Comparison of ENCODE assay signal across 1 cellular context in genomic region chr14:49768301-49769121, GRCh38.
A peak's percentile ranks its signal among the peaks of the same experiment; 100 is the strongest.
TF ChIP-seq lines count a peak whose summit lies in the region.

No MANE protein-coding gene starts in this region.

TF ChIP-seq in HepG2, 621 proteins besides CTCF, POLR2A, EP300 and RAD21 (continued from another document and continues in another):
- no peak for TF ChIP-seq ZFP36 (IDR thresholded peaks at IDR 0.05; ENCODE audit: borderline replicate concordance, low read depth, low read length, partially characterized antibody)
- TF ChIP-seq ZNF652 (CRISPR knock-in tag; IDR thresholded peaks at IDR 0.05; ENCODE audit: borderline replicate concordance, low read depth) = no peak
- no peak for TF ChIP-seq ZXDC (CRISPR knock-in tag; IDR thresholded peaks at IDR 0.05)
- TF ChIP-seq JUN (CRISPR knock-in tag; IDR thresholded peaks at IDR 0.05) = no peak
- no peak for TF ChIP-seq ZNF530 (CRISPR knock-in tag; IDR thresholded peaks at IDR 0.05; ENCODE audit: low read depth)
- TF ChIP-seq NR0B2 (CRISPR knock-in tag; IDR thresholded peaks at IDR 0.05) = no peak
- TF ChIP-seq ZBTB7A (CRISPR knock-in tag; IDR thresholded peaks at IDR 0.05) = no peak
- no peak for TF ChIP-seq NAIF1 (CRISPR knock-in tag; IDR thresholded peaks at IDR 0.05; ENCODE audit: borderline replicate concordance)
- no peak for TF ChIP-seq ZEB1 (IDR thresholded peaks at IDR 0.05; ENCODE audit: insufficient replicate concordance, low read depth)
- no peak; the same call in 1 of the 2 replicates for TF ChIP-seq DMAP1 (CRISPR knock-in tag; IDR thresholded peaks at IDR 0.05)
- TF ChIP-seq ZNF3 (CRISPR knock-in tag; IDR thresholded peaks at IDR 0.05) = no peak
- peak; percentile 97 for TF ChIP-seq ZBTB10 (CRISPR knock-in tag; IDR thresholded peaks at IDR 0.05; ENCODE audit: borderline replicate concordance)
- no peak for TF ChIP-seq TRIM24 (CRISPR knock-in tag; IDR thresholded peaks at IDR 0.05)
- TF ChIP-seq ZNF292 (CRISPR knock-in tag; IDR thresholded peaks at IDR 0.05; ENCODE audit: borderline replicate concordance, low read depth) = no peak
- TF ChIP-seq ZNF569 (CRISPR knock-in tag; IDR thresholded peaks at IDR 0.05; ENCODE audit: borderline replicate concordance) = no peak
- peak; percentile 23; the same call in 1 of the 2 replicates for TF ChIP-seq ZNF362 (CRISPR knock-in tag; IDR thresholded peaks at IDR 0.05; ENCODE audit: borderline replicate concordance)
- no peak for TF ChIP-seq ZNF557 (CRISPR knock-in tag; IDR thresholded peaks at IDR 0.05)
- TF ChIP-seq MAFG (CRISPR knock-in tag; IDR thresholded peaks at IDR 0.05) = no peak
- no peak for TF ChIP-seq USF2 (IDR thresholded peaks at IDR 0.05; ENCODE audit: low read depth, low read length)
- TF ChIP-seq USF2 (CRISPR knock-in tag; IDR thresholded peaks at IDR 0.05; ENCODE audit: borderline replicate concordance) = no peak
- TF ChIP-seq TRAFD1 (CRISPR knock-in tag; IDR thresholded peaks at IDR 0.05; ENCODE audit: borderline replicate concordance) = no peak
- no peak for TF ChIP-seq ZKSCAN1 (IDR thresholded peaks at IDR 0.05; ENCODE audit: low read length)
- no peak; the same call in 1 of the 2 replicates for TF ChIP-seq ZSCAN5A (CRISPR knock-in tag; IDR thresholded peaks at IDR 0.05; ENCODE audit: borderline replicate concordance)
- no peak for TF ChIP-seq ISX (CRISPR knock-in tag; conservative IDR thresholded peaks at IDR 0.05)
- no peak for TF ChIP-seq CEBPZ (IDR thresholded peaks at IDR 0.05; ENCODE audit: low read length)
- no peak for TF ChIP-seq SIX4 (CRISPR knock-in tag; IDR thresholded peaks at IDR 0.05)
- no peak for TF ChIP-seq DPF2 (CRISPR knock-in tag; IDR thresholded peaks at IDR 0.05; ENCODE audit: borderline replicate concordance, low read depth)
- no peak for TF ChIP-seq TMF1 (CRISPR knock-in tag; IDR thresholded peaks at IDR 0.05; ENCODE audit: low read depth)
- TF ChIP-seq CSRNP1 (CRISPR knock-in tag; IDR thresholded peaks at IDR 0.05) = no peak
- no peak for TF ChIP-seq CEBPG (CRISPR knock-in tag; IDR thresholded peaks at IDR 0.05)
- no peak for TF ChIP-seq GLMP (CRISPR knock-in tag; IDR thresholded peaks at IDR 0.05; ENCODE audit: borderline replicate concordance)
- TF ChIP-seq SP1 (IDR thresholded peaks at IDR 0.05) = no peak
- no peak; the same call in 1 of the 2 replicates for TF ChIP-seq SP1 (CRISPR knock-in tag; IDR thresholded peaks at IDR 0.05)
- TF ChIP-seq HHEX (CRISPR knock-in tag; IDR thresholded peaks at IDR 0.05) = no peak
- TF ChIP-seq ZNF431 (CRISPR knock-in tag; IDR thresholded peaks at IDR 0.05; ENCODE audit: borderline replicate concordance, low read depth) = no peak
- no peak for TF ChIP-seq FOXA1 (IDR thresholded peaks at IDR 0.05)
- no peak; the same call in 1 of the 2 replicates for TF ChIP-seq FOXA1 (CRISPR knock-in tag; IDR thresholded peaks at IDR 0.05)
